Comparison of ENCODE assay signal across 17 cellular contexts in genomic region chr3:107224001-107224596, GRCh38.
DNase-seq lines count a peak whose midpoint lies in the region; ATAC-seq, FAIRE-seq and TF ChIP-seq lines count a peak whose summit lies in the region.
"Had no signal": no experiment of that assay in that cellular context is flagged by ENCODE, and none has a peak within 500 bp of the region (broad histone marks: within the 10 kb centered on the region; RNA-seq: fewer than 3 reads in every experiment).

No MANE protein-coding gene starts in this region.

- no peak overlapping the region for H2AFZ ChIP-seq in SK-N-SH (ENCODE audit: low read depth)

- H3K9me2 ChIP-seq in SK-N-SH: no peaks in the 10 kb centered on the region

- no peaks in the 10 kb centered on the region for H3K79me2 ChIP-seq in SK-N-SH (ENCODE audit: insufficient read depth)

- H3F3A ChIP-seq in SK-N-SH (replicated peaks; ENCODE audit: insufficient read depth): peaks cover 9% of the 10 kb centered on the region

- H3K9me3 ChIP-seq in SK-N-SH (no peaks in the 10 kb centered on the region), skeletal muscle satellite cell (replicated peaks; ENCODE audit: low read length) (no peaks in the 10 kb centered on the region)
- H3K9me3 ChIP-seq: BLaER1 treated with 17β-estradiol and CSF1 and Interleukin-3, amounts not matched to agents 10 nM and 100 nM; HAP-1 had no signal

- CTCF ChIA-PET in SK-N-SH (lab: Yijun Ruan, JAX): interaction anchor here (3.7 kb wide), 1 partner anchor 12 kb away, joined by 18 read pairs; no protein-coding TSS in a partner anchor

- POLR2A ChIA-PET in SK-N-SH (lab: Yijun Ruan, JAX): no interaction called here

- H3K4me3 ChIP-seq in SK-N-SH (ENCODE audit: low read depth in 2 of 2, low read length in 1 of 2) (no peak overlapping the region), skeletal muscle satellite cell (ENCODE audit: low read length) (no peak overlapping the region)
- H3K4me3 ChIP-seq: BLaER1 treated with 17β-estradiol and CSF1 and Interleukin-3, amounts not matched to agents 10 nM and 100 nM; HAP-1 had no signal

- WGBS in SK-N-SH (ENCODE audit: low lambda C conversion rate): 65% methylated on average over 2 of the region's 2 CpGs

- no peaks in the 10 kb centered on the region for H4K20me1 ChIP-seq in SK-N-SH (ENCODE audit: insufficient read depth)
- H4K20me1 ChIP-seq: BLaER1 treated with 17β-estradiol and CSF1 and Interleukin-3, amounts not matched to agents 10 nM and 100 nM had no signal

- H3K4me1 ChIP-seq in SK-N-SH (ENCODE audit: control insufficient read depth in 1 of 2, insufficient read depth in 2 of 2, low read depth in 1 of 2, low read length in 1 of 2) (peaks cover 0 to 9% of the 10 kb centered on the region in 2 experiments; a peak in 2 of 4 replicates), skeletal muscle satellite cell (ENCODE audit: control insufficient read depth, insufficient read depth, low read length) (peaks cover 41% of the 10 kb centered on the region)
- H3K4me1 ChIP-seq: BLaER1 treated with 17β-estradiol and CSF1 and Interleukin-3, amounts not matched to agents 10 nM and 100 nM; HAP-1 had no signal

- H3K36me3 ChIP-seq in SK-N-SH (replicated peaks in 1 of 2; ENCODE audit: control insufficient read depth in 1 of 2, insufficient read depth in 2 of 2, low read length in 1 of 2): no peaks in the 10 kb centered on the region
- no peaks in the 10 kb centered on the region for H3K36me3 ChIP-seq in skeletal muscle satellite cell (ENCODE audit: insufficient read depth, low read length)
- H3K36me3 ChIP-seq: BLaER1 treated with 17β-estradiol and CSF1 and Interleukin-3, amounts not matched to agents 10 nM and 100 nM; HAP-1 had no signal

- no peak for TF ChIP-seq EP300 in SK-N-SH (IDR thresholded peaks at IDR 0.05; ENCODE audit: borderline replicate concordance in 1 of 2, low read depth in 1 of 2, low read length in 1 of 2)

- DNase-seq in SK-N-SH (no peak), NCI-H82 (lab: John Stamatoyannopoulos, UW) (peak; percentile 34), occipital lobe (lab: John Stamatoyannopoulos, UW) (no peak)
- DNase-seq: 8988T; ACHN; CD4-positive, CD25-positive, alpha-beta regulatory T cell; DMS53; GF-D8; GOT3 had no signal

- H3K4me2 ChIP-seq in SK-N-SH: no peak overlapping the region
- H3K4me2 ChIP-seq in skeletal muscle satellite cell (ENCODE audit: low read length): no peak overlapping the region
- H3K4me2 ChIP-seq: BLaER1 treated with 17β-estradiol and CSF1 and Interleukin-3, amounts not matched to agents 10 nM and 100 nM had no signal

- no peaks in the 10 kb centered on the region for H3K27me3 ChIP-seq in SK-N-SH (ENCODE audit: insufficient read depth)
- H3K27me3 ChIP-seq in skeletal muscle satellite cell (ENCODE audit: control insufficient read depth, insufficient read depth, low read length): no peaks in the 10 kb centered on the region
- H3K27me3 ChIP-seq: BLaER1 treated with 17β-estradiol and CSF1 and Interleukin-3, amounts not matched to agents 10 nM and 100 nM had no signal

- H3K9ac ChIP-seq in SK-N-SH: no peak overlapping the region
- peak overlapping the region; percentile 58 for H3K9ac ChIP-seq in skeletal muscle satellite cell (ENCODE audit: low read depth, low read length)
- H3K9ac ChIP-seq: BLaER1 treated with 17β-estradiol and CSF1 and Interleukin-3, amounts not matched to agents 10 nM and 100 nM had no signal

- TF ChIP-seq CTCF in SK-N-SH (IDR thresholded peaks at IDR 0.05): no peak

- peak; percentile 17 for FAIRE-seq in islet of Langerhans (lab: Jason Lieb, UNC)
- FAIRE-seq: GM19239 had no signal

- no peak for TF ChIP-seq RAD21 in SK-N-SH (IDR thresholded peaks at IDR 0.05; ENCODE audit: low read length)

- H3K27ac ChIP-seq in SK-N-SH (ENCODE audit: low read depth in 2 of 2, low read length in 1 of 2): no peak overlapping the region
- H3K27ac ChIP-seq: BLaER1 treated with 17β-estradiol and CSF1 and Interleukin-3, amounts not matched to agents 10 nM and 100 nM had no signal

- ATAC-seq in SK-N-SH treated with all-trans-retinoic acid at 6 μM for 48 hours: no peak
- ATAC-seq in HG03520 (IDR thresholded peaks at IDR 0.05; ENCODE audit: unreplicated experiment): no peak
- ATAC-seq in HG03135 (IDR thresholded peaks at IDR 0.05; ENCODE audit: unreplicated experiment): no peak

TF ChIP-seq in SK-N-SH treated with all-trans-retinoic acid at 6 μM for 48 hours, 23 proteins besides CTCF, POLR2A, EP300 and RAD21 (continues in another document):
- TF ChIP-seq TSHZ2 (CRISPR knock-in tag; IDR thresholded peaks at IDR 0.05) (no peak), TOX (CRISPR knock-in tag; IDR thresholded peaks at IDR 0.05; ENCODE audit: borderline replicate concordance) (no peak), CREB5 (CRISPR knock-in tag; IDR thresholded peaks at IDR 0.05; ENCODE audit: low read depth) (peak; percentile 67), ZNF70 (CRISPR knock-in tag; IDR thresholded peaks at IDR 0.05) (no peak), SNAI2 (CRISPR knock-in tag; IDR thresholded peaks at IDR 0.05) (peak; percentile 74; the same call in 1 of the 2 replicates)

TF ChIP-seq in SK-N-SH, 30 proteins besides CTCF, POLR2A, EP300 and RAD21:
- TF ChIP-seq GABPA (IDR thresholded peaks at IDR 0.05; ENCODE audit: low read depth): no peak
- TF ChIP-seq CHD2 (IDR thresholded peaks at IDR 0.05; ENCODE audit: low read length, partially characterized antibody): no peak
- no peak for TF ChIP-seq SMC3 (IDR thresholded peaks at IDR 0.05; ENCODE audit: low read depth, low read length)
- no peak for TF ChIP-seq ELF1 (IDR thresholded peaks at IDR 0.05)
- TF ChIP-seq YY1 (IDR thresholded peaks at IDR 0.05; ENCODE audit: low read depth): no peak
- TF ChIP-seq MAX (IDR thresholded peaks at IDR 0.05; ENCODE audit: low read depth): no peak
- TF ChIP-seq POLR2AphosphoS5 (IDR thresholded peaks at IDR 0.05; ENCODE audit: low read depth, low read length): no peak
- TF ChIP-seq NFIC (IDR thresholded peaks at IDR 0.05; ENCODE audit: borderline replicate concordance): no peak
- TF ChIP-seq TAF1 (IDR thresholded peaks at IDR 0.05; ENCODE audit: borderline replicate concordance, low read depth, low read length): no peak
- no peak for TF ChIP-seq TEAD4 (IDR thresholded peaks at IDR 0.05; ENCODE audit: borderline replicate concordance, insufficient read depth)
- no peak for TF ChIP-seq ZBTB33 (IDR thresholded peaks at IDR 0.05; ENCODE audit: borderline replicate concordance, low read depth)
- no peak for TF ChIP-seq USF2 (IDR thresholded peaks at IDR 0.05; ENCODE audit: borderline replicate concordance, low read depth, low read length)
- no peak for TF ChIP-seq GATA2 (CRISPR knock-in tag; IDR thresholded peaks at IDR 0.05)
- no peak for TF ChIP-seq TCF12 (IDR thresholded peaks at IDR 0.05)
- TF ChIP-seq SIN3A (IDR thresholded peaks at IDR 0.05; ENCODE audit: borderline replicate concordance, low read depth, low read length): no peak
